ENCODE assay signal across 8 cellular contexts in genomic region chr7:33861947-33862346, GRCh38. TPM values are rescaled to one million over a fixed set of nuclear protein-coding genes. Genes with fewer than 3 reads are reported as not detected.
"Had no signal": no experiment of that assay in that cellular context is flagged by ENCODE, and none has a peak within 500 bp of the region (broad histone marks: within the 10 kb centered on the region; RNA-seq: fewer than 3 reads in every experiment).

No MANE protein-coding gene starts in this region.

- DNase-seq: GOT3, H7, HFFc6, KBM-7 had no signal

- H3K9ac ChIP-seq: KMS-11 had no signal

- H3K27ac ChIP-seq: KMS-11 had no signal

- H3K4me1 Mint-ChIP-seq: IgD-negative memory B cell had no signal

- ATAC-seq: HCT116 had no signal

- H3K27ac Mint-ChIP-seq: HFFc6, IgD-negative memory B cell had no signal

- H3K36me3 Mint-ChIP-seq: IgD-negative memory B cell had no signal

- H3K4me2 ChIP-seq: KMS-11 had no signal

- H3K4me3 Mint-ChIP-seq: HFFc6, IgD-negative memory B cell had no signal

RNA-seq across cellular contexts. Expression of gene BMPER, which starts 43.4 kb away (rescaled TPM):
- total RNA-seq: HT-29 had no signal
- polyA plus RNA-seq: IgD-negative memory B cell had no signal
